ENCODE assay signal across 1 cellular context in genomic region chr7:1842321-1843221, GRCh38.
TF ChIP-seq lines count a peak whose summit lies in the region.

No MANE protein-coding gene starts in this region.

TF ChIP-seq in HepG2, 621 proteins besides CTCF, POLR2A, EP300 and RAD21 (continued from another document and continues in another):
- TF ChIP-seq ARID5B (CRISPR knock-in tag; IDR thresholded peaks at IDR 0.05) (peak; percentile 53; the same call in 1 of the 2 replicates), ZNF24 (IDR thresholded peaks at IDR 0.05) (no peak), BCL6 (CRISPR knock-in tag; IDR thresholded peaks at IDR 0.05) (0 out of 2 replicates have a peak, but pooled peaks have one; percentile 22), HMGA1 (CRISPR knock-in tag; conservative IDR thresholded peaks at IDR 0.05) (no peak), ZBTB43 (CRISPR knock-in tag; conservative IDR thresholded peaks at IDR 0.05) (0 out of 2 replicates have a peak, but pooled peaks have one; percentile 19), RXRB (CRISPR knock-in tag; IDR thresholded peaks at IDR 0.05; ENCODE audit: borderline replicate concordance) (peak; percentile 59), ZNF607 (CRISPR knock-in tag; IDR thresholded peaks at IDR 0.05; ENCODE audit: borderline replicate concordance) (peak; percentile 67; the same call in 1 of the 2 replicates), DPF2 (CRISPR knock-in tag; IDR thresholded peaks at IDR 0.05; ENCODE audit: borderline replicate concordance, low read depth) (no peak), IKZF5 (CRISPR knock-in tag; IDR thresholded peaks at IDR 0.05) (0 out of 2 replicates have a peak, but pooled peaks have one; percentile 17), GPN1 (CRISPR knock-in tag; IDR thresholded peaks at IDR 0.05; ENCODE audit: borderline replicate concordance) (no peak), SP5 (CRISPR knock-in tag; IDR thresholded peaks at IDR 0.05; ENCODE audit: borderline replicate concordance, low read depth) (no peak), AGO2 (optimal IDR thresholded peaks at IDR 0.05; ENCODE audit: low read depth, low read length) (no peak), ZNF317 (CRISPR knock-in tag; IDR thresholded peaks at IDR 0.05) (no peak), SRSF9 (IDR thresholded peaks at IDR 0.05; ENCODE audit: borderline replicate concordance, insufficient read depth, low read depth, low read length, poor library complexity, severe bottlenecking) (no peak), PLSCR1 (CRISPR knock-in tag; IDR thresholded peaks at IDR 0.05; ENCODE audit: borderline replicate concordance) (no peak), ZNF251 (CRISPR knock-in tag; IDR thresholded peaks at IDR 0.05) (no peak), ZNF180 (CRISPR knock-in tag; IDR thresholded peaks at IDR 0.05; ENCODE audit: borderline replicate concordance, low read depth) (no peak), ZNF124 (CRISPR knock-in tag; IDR thresholded peaks at IDR 0.05) (0 out of 2 replicates have a peak, but pooled peaks have one; percentile 48), ARNT2 (CRISPR knock-in tag; IDR thresholded peaks at IDR 0.05; ENCODE audit: low read depth) (peak; percentile 50; the same call in 1 of the 2 replicates), ARID3A (IDR thresholded peaks at IDR 0.05; ENCODE audit: low read depth, low read length) (no peak), ZFP90 (CRISPR knock-in tag; IDR thresholded peaks at IDR 0.05; ENCODE audit: borderline replicate concordance) (no peak), ZNF557 (CRISPR knock-in tag; IDR thresholded peaks at IDR 0.05) (no peak), ZNF343 (CRISPR knock-in tag; IDR thresholded peaks at IDR 0.05) (no peak), KDM2A (CRISPR knock-in tag; IDR thresholded peaks at IDR 0.05; ENCODE audit: borderline replicate concordance, low read depth) (no peak), TGIF2 (CRISPR knock-in tag; IDR thresholded peaks at IDR 0.05) (no peak), MLLT10 (CRISPR knock-in tag; IDR thresholded peaks at IDR 0.05) (no peak), DZIP1 (CRISPR knock-in tag; IDR thresholded peaks at IDR 0.05) (no peak), SALL1 (CRISPR knock-in tag; IDR thresholded peaks at IDR 0.05) (peak; percentile 77; the same call in 1 of the 2 replicates), ZNF160 (CRISPR knock-in tag; IDR thresholded peaks at IDR 0.05) (no peak), DDIT3 (CRISPR knock-in tag; IDR thresholded peaks at IDR 0.05) (no peak), ZNF121 (CRISPR knock-in tag; IDR thresholded peaks at IDR 0.05) (no peak), ZSCAN20 (CRISPR knock-in tag; IDR thresholded peaks at IDR 0.05; ENCODE audit: borderline replicate concordance) (no peak), ZNF10 (CRISPR knock-in tag; IDR thresholded peaks at IDR 0.05; ENCODE audit: borderline replicate concordance, low read depth) (no peak), ZNF446 (CRISPR knock-in tag; IDR thresholded peaks at IDR 0.05) (no peak), TCF12 (IDR thresholded peaks at IDR 0.05) (no peak), TCF12 (CRISPR knock-in tag; IDR thresholded peaks at IDR 0.05) (no peak), DR1 (CRISPR knock-in tag; IDR thresholded peaks at IDR 0.05) (no peak), DMTF1 (CRISPR knock-in tag; IDR thresholded peaks at IDR 0.05) (no peak), ZNF780A (CRISPR knock-in tag; IDR thresholded peaks at IDR 0.05) (no peak), TEF (CRISPR knock-in tag; IDR thresholded peaks at IDR 0.05) (no peak), RELA (CRISPR knock-in tag; IDR thresholded peaks at IDR 0.05) (no peak), ZNF292 (CRISPR knock-in tag; IDR thresholded peaks at IDR 0.05; ENCODE audit: borderline replicate concordance, low read depth) (peak; percentile 67; the same call in 1 of the 2 replicates), ISL2 (CRISPR knock-in tag; IDR thresholded peaks at IDR 0.05) (no peak), AKNA (CRISPR knock-in tag; IDR thresholded peaks at IDR 0.05; ENCODE audit: borderline replicate concordance) (no peak), KDM6A (CRISPR knock-in tag; IDR thresholded peaks at IDR 0.05; ENCODE audit: low read depth) (no peak)
